ENCODE assay signal across 10 cellular contexts in the genomic region with DNA sequence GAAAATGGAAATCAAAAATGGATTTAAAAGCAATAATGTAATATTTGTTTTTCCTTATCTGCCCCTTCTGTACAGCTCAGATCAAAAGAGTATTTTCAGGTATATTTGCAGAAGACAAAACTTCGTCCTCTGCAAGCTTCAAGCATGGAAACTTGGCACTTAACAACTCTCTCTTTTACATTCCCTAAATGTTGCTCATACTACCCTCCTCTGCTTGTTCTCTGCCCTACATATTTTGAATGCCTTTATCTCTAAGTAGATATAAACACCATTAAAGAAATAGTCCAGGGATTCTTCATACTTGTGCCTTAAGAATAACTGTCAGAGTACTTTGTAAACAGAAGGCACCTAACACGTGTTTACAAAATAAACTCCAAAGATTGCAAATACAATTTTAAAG. TPM values are rescaled to one million over a fixed set of nuclear protein-coding genes. Genes with fewer than 3 reads are reported as not detected.
DNase-seq lines count a peak whose midpoint lies in the region; ATAC-seq and TF ChIP-seq lines count a peak whose summit lies in the region.
"Had no signal": no experiment of that assay in that cellular context is flagged by ENCODE, and none has a peak within 500 bp of the region (broad histone marks: within the 10 kb centered on the region; RNA-seq: fewer than 3 reads in every experiment).

No MANE protein-coding gene starts in this region.

- no peaks in the 10 kb centered on the region for H3K9me3 ChIP-seq in right atrium auricular region
- H3K9me3 ChIP-seq: MG63 had no signal

- DNase-seq in Right ventricle myocardium superior (no peak), right atrium auricular region (ENCODE audit: low spot score) (no peak), epithelial cell of prostate (ENCODE audit: low read depth, low spot score) (no peak), left lobe of liver (ENCODE audit: low spot score) (no peak), sciatic nerve (ENCODE audit: low spot score) (no peak), NCI-H2196 (lab: John Stamatoyannopoulos, UW; ENCODE audit: unreplicated experiment) (no peak), cortex of kidney (lab: John Stamatoyannopoulos, UW) (no peak)
- DNase-seq: MG63 had no signal

- ATAC-seq in Right ventricle myocardium superior (ENCODE audit: poor library complexity) (peak; percentile 83), left lobe of liver (peak; percentile 18), GM21367 (IDR thresholded peaks at IDR 0.05; ENCODE audit: unreplicated experiment) (no peak), sciatic nerve (no peak)

- no peaks in the 10 kb centered on the region for H3K36me3 ChIP-seq in right atrium auricular region
- H3K36me3 ChIP-seq: MG63 had no signal

- no peaks in the 10 kb centered on the region for H3K4me1 ChIP-seq in right atrium auricular region
- H3K4me1 ChIP-seq: parathyroid adenoma had no signal

- no peak for TF ChIP-seq CTCF in right atrium auricular region (IDR thresholded peaks at IDR 0.05)

- H3K27me3 ChIP-seq in right atrium auricular region = no peaks in the 10 kb centered on the region
- H3K27me3 ChIP-seq: MG63 had no signal

- intact Hi-C loops in Right ventricle myocardium superior (cut with DNase I) (no loop called here), sciatic nerve (cut with DNase I) (no loop called here)

- H3K4me3 ChIP-seq in right atrium auricular region = no peak overlapping the region
- H3K4me3 ChIP-seq: MG63 had no signal

- H3K27ac ChIP-seq in right atrium auricular region = peak overlapping the region in 1 of 2 donors; percentile 3
- peak overlapping the region; percentile 36 for H3K27ac ChIP-seq in epithelial cell of prostate
- H3K27ac ChIP-seq: parathyroid adenoma had no signal

RNA-seq across cellular contexts. Expression of gene SMC2, which starts 19.2 kb away (rescaled TPM):
- 8.4 TPM for total RNA-seq in Right ventricle myocardium superior
- total RNA-seq in right atrium auricular region = 10 to 100 TPM in 1 of 2 donors, 1 to 10 TPM in 1; 6.2 to 14.5 TPM
- 2.9 TPM for total RNA-seq in left lobe of liver
- 9.5 TPM for total RNA-seq in sciatic nerve

Comparison
In these comparisons a context has a peak if more than half of its experiments do, and no peak if none do; other contexts are left out.
1. ATAC-seq: peak in Right ventricle myocardium superior (single experiment) and left lobe of liver (single experiment); none in GM21367 (single experiment) and sciatic nerve (single experiment).